Comparison of ENCODE assay signal across 8 cellular contexts in genomic region chr14:21436567-21437062, GRCh38. TPM values are rescaled to one million over a fixed set of nuclear protein-coding genes. Genes with fewer than 3 reads are reported as not detected.
DNase-seq lines count a peak whose midpoint lies in the region; ATAC-seq and TF ChIP-seq lines count a peak whose summit lies in the region.

No MANE protein-coding gene starts in this region.

- H3K9me2 ChIP-seq in GM23338 (ENCODE audit: insufficient read depth) = no peaks in the 10 kb centered on the region

- H2AFZ ChIP-seq in GM23338 = no peak overlapping the region

- peak overlapping the region; percentile 81 for H3K27ac Mint-ChIP-seq in GM23338
- peak overlapping the region; percentile 92 for H3K27ac Mint-ChIP-seq in activated naive CD8-positive, alpha-beta T cell treated with anti-CD3 and anti-CD28 coated beads, Interleukin-2, amount 10 ng/mL, durations not matched to agents 7 days and 5 days

- peaks cover 42% of the 10 kb centered on the region for H4K20me1 ChIP-seq in GM23338 (replicated peaks; ENCODE audit: insufficient read depth)

- H3K79me2 ChIP-seq in GM23338 (replicated peaks; ENCODE audit: insufficient read depth) = peaks cover 94% of the 10 kb centered on the region

- peak overlapping the region; percentile 91 for H3K4me2 ChIP-seq in GM23338

- no peak for ATAC-seq in GM23338
- ATAC-seq in activated naive CD8-positive, alpha-beta T cell treated with anti-CD3 and anti-CD28 coated beads, Interleukin-2, amount 10 ng/mL, durations not matched to agents 7 days and 5 days (ENCODE audit: low read depth) = peak; percentile 8
- no peak for ATAC-seq in thoracic aorta (ENCODE audit: insufficient number of reproducible peaks, low FRiP score, low read depth)

- H3K36me3 ChIP-seq in GM23338 (ENCODE audit: insufficient read depth) = no peaks in the 10 kb centered on the region; the same call in 1 of the 2 replicates
- no peaks in the 10 kb centered on the region for H3K36me3 ChIP-seq in kidney epithelial cell (ENCODE audit: control insufficient read depth, insufficient read depth, low read length)
- H3K36me3 ChIP-seq in thoracic aorta = no peaks in the 10 kb centered on the region

- H3K4me3 ChIP-seq in GM23338 (peak overlapping the region; percentile 76), kidney epithelial cell (ENCODE audit: low read depth, low read length) (peak overlapping the region; percentile 84), thoracic aorta (peak overlapping the region; percentile 92)

- H3K27me3 ChIP-seq in GM23338 (ENCODE audit: insufficient read depth) = no peaks in the 10 kb centered on the region
- no peaks in the 10 kb centered on the region for H3K27me3 ChIP-seq in kidney epithelial cell (ENCODE audit: control insufficient read depth, insufficient read depth, low read length)
- no peaks in the 10 kb centered on the region for H3K27me3 ChIP-seq in thoracic aorta (replicated peaks; ENCODE audit: insufficient read depth)

- H3F3A ChIP-seq in GM23338 (replicated peaks; ENCODE audit: low read depth) = peaks cover 17% of the 10 kb centered on the region; the same call in 1 of the 2 replicates

- POLR2A ChIA-PET in activated naive CD8-positive, alpha-beta T cell treated with anti-CD3 and anti-CD28 coated beads, Interleukin-2, amount 10 ng/mL, durations not matched to agents 7 days and 5 days (lab: Charles Lee) = interaction anchor here (0.6 to 3.9 kb wide), 15 partner anchors 13 to 1866 kb away, joined by 3 to 81 read pairs (median 4); partner anchors contain the start of genes CHD8, METTL3, PARP2 and PPP1R3E

- H3K9me3 ChIP-seq in thoracic aorta = no peaks in the 10 kb centered on the region

- peaks cover 12% of the 10 kb centered on the region for H3K36me3 Mint-ChIP-seq in GM23338 (ENCODE audit: low read depth)
- H3K36me3 Mint-ChIP-seq in activated naive CD8-positive, alpha-beta T cell treated with anti-CD3 and anti-CD28 coated beads, Interleukin-2, amount 10 ng/mL, durations not matched to agents 7 days and 5 days = peaks cover 21% of the 10 kb centered on the region

- H3K9me3 Mint-ChIP-seq in GM23338 = no peaks in the 10 kb centered on the region
- H3K9me3 Mint-ChIP-seq in activated naive CD8-positive, alpha-beta T cell treated with anti-CD3 and anti-CD28 coated beads, Interleukin-2, amount 10 ng/mL, durations not matched to agents 7 days and 5 days = no peaks in the 10 kb centered on the region

- peaks cover 2% of the 10 kb centered on the region for H3K27me3 Mint-ChIP-seq in GM23338 (ENCODE audit: insufficient read depth, low read depth, poor library complexity)
- H3K27me3 Mint-ChIP-seq in activated naive CD8-positive, alpha-beta T cell treated with anti-CD3 and anti-CD28 coated beads, Interleukin-2, amount 10 ng/mL, durations not matched to agents 7 days and 5 days = no peaks in the 10 kb centered on the region

- DNase-seq in GM23338 (ENCODE audit: low spot score) = no peak
- DNase-seq in activated naive CD8-positive, alpha-beta T cell treated with anti-CD3 and anti-CD28 coated beads, Interleukin-2, amount 10 ng/mL, durations not matched to agents 7 days and 5 days = no peak
- DNase-seq in kidney epithelial cell (ENCODE audit: low read depth) = no peak
- DNase-seq in thoracic aorta (ENCODE audit: low spot score) = no peak
- DNase-seq in NCI-H82 treated with DMSO at 0.1 percent for 48 hours (lab: John Stamatoyannopoulos, UW; ENCODE audit: unreplicated experiment) = no peak
- DNase-seq in NCI-H1930 (lab: John Stamatoyannopoulos, UW) = no peak
- DNase-seq in middle frontal gyrus (ENCODE audit: extremely low spot score, low spot score) = no peak

- TF ChIP-seq CTCF in 22Rv1 (IDR thresholded peaks at IDR 0.05) (no peak), GM23338 (conservative IDR thresholded peaks at IDR 0.05; ENCODE audit: low read depth in 2 of 2) (no peak), kidney epithelial cell (IDR thresholded peaks at IDR 0.05; ENCODE audit: insufficient read depth, low read length, poor library complexity, severe bottlenecking) (no peak), thoracic aorta (IDR thresholded peaks at IDR 0.05) (no peak)

- peak overlapping the region; percentile 90 for H3K4me3 Mint-ChIP-seq in GM23338
- H3K4me3 Mint-ChIP-seq in activated naive CD8-positive, alpha-beta T cell treated with anti-CD3 and anti-CD28 coated beads, Interleukin-2, amount 10 ng/mL, durations not matched to agents 7 days and 5 days = peak overlapping the region; percentile 97

- H3K4me1 ChIP-seq in GM23338 (ENCODE audit: insufficient read depth) (peaks cover 21% of the 10 kb centered on the region), thoracic aorta (ENCODE audit: control insufficient read depth in 1 of 2, low read depth in 2 of 2) (peaks cover 16 to 26% of the 10 kb centered on the region in 2 donors)

- H3K27ac ChIP-seq in 22Rv1 (peak overlapping the region; percentile 82), GM23338 (ENCODE audit: low read depth) (peak overlapping the region; percentile 88; the same call in 1 of the 2 replicates), thoracic aorta (peak overlapping the region; percentile 7 to 81)

- peaks cover 28% of the 10 kb centered on the region for H3K4me1 Mint-ChIP-seq in GM23338
- H3K4me1 Mint-ChIP-seq in activated naive CD8-positive, alpha-beta T cell treated with anti-CD3 and anti-CD28 coated beads, Interleukin-2, amount 10 ng/mL, durations not matched to agents 7 days and 5 days = peaks cover 36% of the 10 kb centered on the region

TF ChIP-seq in GM23338, 12 proteins besides CTCF, POLR2A, EP300 and RAD21:
- TF ChIP-seq ZNF331 (CRISPR knock-in tag; IDR thresholded peaks at IDR 0.05; ENCODE audit: low read depth) (no peak), ZNF114 (CRISPR knock-in tag; IDR thresholded peaks at IDR 0.05) (no peak), STAT1 (IDR thresholded peaks at IDR 0.05; ENCODE audit: unreplicated experiment) (no peak), ETS1 (IDR thresholded peaks at IDR 0.05) (no peak), CREB1 (CRISPR knock-in tag; IDR thresholded peaks at IDR 0.05; ENCODE audit: low read depth) (no peak), EZH2 (IDR thresholded peaks at IDR 0.05; ENCODE audit: low read depth, unreplicated experiment) (no peak)

RNA-seq across cellular contexts. Expression of gene CHD8, which starts 19.3 kb away (rescaled TPM):
- 97.2 and 129 TPM in 2 replicates for total RNA-seq in GM23338 (2014; rRNA removed; shearing (Covaris generic))
- polyA plus RNA-seq in GM23338 (2016; fragmentation: Nextera tagmentation; extraction: Ambion mirVana) = 95.5 and 96.2 TPM in 2 replicates
- total RNA-seq in activated naive CD8-positive, alpha-beta T cell treated with anti-CD3 and anti-CD28 coated beads, Interleukin-2, amount 10 ng/mL, durations not matched to agents 7 days and 5 days = 100 to 1,000 TPM; 128 to 133 TPM
- total RNA-seq in kidney epithelial cell = 60.6 and 88.7 TPM in 2 replicates
- total RNA-seq in thoracic aorta = 10 to 100 TPM; 50.5 to 77.2 TPM

RNA-seq across cellular contexts. Expression of gene RAB2B, which starts 40.1 kb away (rescaled TPM):
- total RNA-seq in GM23338 (2014; rRNA removed; shearing (Covaris generic)) = 29.9 and 35.7 TPM in 2 replicates
- 11.7 and 12.9 TPM in 2 replicates for polyA plus RNA-seq in GM23338 (2016; fragmentation: Nextera tagmentation; extraction: Ambion mirVana)
- total RNA-seq in activated naive CD8-positive, alpha-beta T cell treated with anti-CD3 and anti-CD28 coated beads, Interleukin-2, amount 10 ng/mL, durations not matched to agents 7 days and 5 days = 10 to 100 TPM; 27.3 to 27.5 TPM
- 27.5 and 29.5 TPM in 2 replicates for total RNA-seq in kidney epithelial cell
- total RNA-seq in thoracic aorta = 10 to 100 TPM; 19.2 to 29.3 TPM

RNA-seq across cellular contexts. Expression of gene TOX4, which starts 40.4 kb away (rescaled TPM):
- 37.2 and 45.6 TPM in 2 replicates for total RNA-seq in GM23338 (2014; rRNA removed; shearing (Covaris generic))
- polyA plus RNA-seq in GM23338 (2016; fragmentation: Nextera tagmentation; extraction: Ambion mirVana) = 67.1 and 72.8 TPM in 2 replicates
- total RNA-seq in activated naive CD8-positive, alpha-beta T cell treated with anti-CD3 and anti-CD28 coated beads, Interleukin-2, amount 10 ng/mL, durations not matched to agents 7 days and 5 days = 10 to 100 TPM; 76.7 to 79.7 TPM
- 67.4 and 84.5 TPM in 2 replicates for total RNA-seq in kidney epithelial cell
- 10 to 100 TPM; 34.5 to 54.7 TPM for total RNA-seq in thoracic aorta

RNA-seq across cellular contexts. Expression of gene SUPT16H, which starts 52.8 kb away (rescaled TPM):
- 154 and 187 TPM in 2 replicates for total RNA-seq in GM23338 (2014; rRNA removed; shearing (Covaris generic))
- polyA plus RNA-seq in GM23338 (2016; fragmentation: Nextera tagmentation; extraction: Ambion mirVana) = 260 and 268 TPM in 2 replicates
- total RNA-seq in activated naive CD8-positive, alpha-beta T cell treated with anti-CD3 and anti-CD28 coated beads, Interleukin-2, amount 10 ng/mL, durations not matched to agents 7 days and 5 days = 100 to 1,000 TPM; 119 to 121 TPM
- 74.8 and 77.8 TPM in 2 replicates for total RNA-seq in kidney epithelial cell
- total RNA-seq in thoracic aorta = 10 to 100 TPM; 48.1 to 87.3 TPM
